8 cellular contexts compared by ENCODE assay signal in genomic region chr12:27523305-27523641, GRCh38. TPM values are rescaled to one million over a fixed set of nuclear protein-coding genes. Genes with fewer than 3 reads are reported as not detected.
DNase-seq lines count a peak whose midpoint lies in the region; ATAC-seq and TF ChIP-seq lines count a peak whose summit lies in the region.

No MANE protein-coding gene starts in this region.

- H3K4me1 ChIP-seq in subcutaneous abdominal adipose tissue (ENCODE audit: control insufficient read depth in 5 of 5, insufficient read depth in 5 of 5, low read length in 5 of 5): peaks cover 2 to 23% (median 18%) of the 10 kb centered on the region in 5 donors

- H3K9me3 Mint-ChIP-seq in activated CD4-positive, alpha-beta T cell treated with anti-CD3 and anti-CD28 coated beads, Interleukin-2, amount 10 ng/mL, durations not matched to agents 7 days and 5 days: no peaks in the 10 kb centered on the region

- POLR2A ChIA-PET in activated CD4-positive, alpha-beta T cell treated with anti-CD3 and anti-CD28 coated beads, Interleukin-2, amount 10 ng/mL, durations not matched to agents 7 days and 5 days (lab: Charles Lee): no interaction called here

- DNase-seq in activated CD4-positive, alpha-beta T cell treated with anti-CD3 and anti-CD28 coated beads, Interleukin-2, amount 10 ng/mL, durations not matched to agents 7 days and 5 days: no peak
- DNase-seq in activated CD4-positive, alpha-beta T cell treated with anti-CD3 and anti-CD28 coated beads for 1 hour: no peak
- DNase-seq in KBM-7: no peak
- no peak for DNase-seq in SKM-1 (lab: John Stamatoyannopoulos, UW; ENCODE audit: unreplicated experiment)

- H3K27me3 ChIP-seq in subcutaneous abdominal adipose tissue (ENCODE audit: control insufficient read depth in 5 of 5, insufficient read depth in 4 of 5, low read length in 5 of 5): peaks cover 0 to 4% (median 0%) of the 10 kb centered on the region in 5 donors

- ATAC-seq in HG02885 (IDR thresholded peaks at IDR 0.05; ENCODE audit: poor library complexity, unreplicated experiment): peak; percentile 8

- peak overlapping the region; percentile 82 for H3K4me3 ChIP-seq in WI38 (ENCODE audit: low read depth, low read length)
- peak overlapping the region; percentile 69 for H3K4me3 ChIP-seq in iPS-11a (ENCODE audit: low read depth, low read length)
- peak overlapping the region; percentile 89 to 96 (median 94) for H3K4me3 ChIP-seq in subcutaneous abdominal adipose tissue (ENCODE audit: low read depth in 1 of 5, low read length in 5 of 5)

- H3K36me3 Mint-ChIP-seq in activated CD4-positive, alpha-beta T cell treated with anti-CD3 and anti-CD28 coated beads, Interleukin-2, amount 10 ng/mL, durations not matched to agents 7 days and 5 days (ENCODE audit: low read depth): no peaks in the 10 kb centered on the region

- no peaks in the 10 kb centered on the region for H3K9me3 ChIP-seq in subcutaneous abdominal adipose tissue (ENCODE audit: control insufficient read depth in 5 of 5, low read length in 5 of 5)

- CTCF ChIA-PET in activated CD4-positive, alpha-beta T cell treated with anti-CD3 and anti-CD28 coated beads, Interleukin-2, amount 10 ng/mL, durations not matched to agents 7 days and 5 days (lab: Charles Lee): interaction anchor here (0.5 to 2.2 kb wide), 4 partner anchors 9 to 1356 kb away, joined by 3 to 6 read pairs (median 4); no protein-coding TSS in a partner anchor

- peaks cover 27% of the 10 kb centered on the region for H3K4me1 Mint-ChIP-seq in activated CD4-positive, alpha-beta T cell treated with anti-CD3 and anti-CD28 coated beads, Interleukin-2, amount 10 ng/mL, durations not matched to agents 7 days and 5 days

- H3K27ac ChIP-seq in subcutaneous abdominal adipose tissue (ENCODE audit: low read depth, low read length): peak overlapping the region; percentile 87

- no peaks in the 10 kb centered on the region for H3K36me3 ChIP-seq in subcutaneous abdominal adipose tissue (ENCODE audit: control insufficient read depth in 5 of 5, insufficient read depth in 5 of 5, low read length in 5 of 5)

- peak overlapping the region; percentile 7 to 89 (median 77) for H3K9ac ChIP-seq in subcutaneous abdominal adipose tissue (ENCODE audit: low read length in 5 of 5)

- peak overlapping the region; percentile 95 for H3K4me3 Mint-ChIP-seq in activated CD4-positive, alpha-beta T cell treated with anti-CD3 and anti-CD28 coated beads, Interleukin-2, amount 10 ng/mL, durations not matched to agents 7 days and 5 days

- no peak for TF ChIP-seq CTCF in WI38 (IDR thresholded peaks at IDR 0.05; ENCODE audit: low read depth, low read length)

- in situ Hi-C loops in KBM-7 (cut with MboI; ENCODE audit: low pct_unique_long_range_greater_than_20kb, low sequenced_read_pairs): no loop called here

- H3K27me3 Mint-ChIP-seq in activated CD4-positive, alpha-beta T cell treated with anti-CD3 and anti-CD28 coated beads, Interleukin-2, amount 10 ng/mL, durations not matched to agents 7 days and 5 days: peaks cover 36% of the 10 kb centered on the region

- H3K27ac Mint-ChIP-seq in activated CD4-positive, alpha-beta T cell treated with anti-CD3 and anti-CD28 coated beads, Interleukin-2, amount 10 ng/mL, durations not matched to agents 7 days and 5 days: peak overlapping the region; percentile 94

RNA-seq across cellular contexts. Expression of gene PPFIBP1, which starts 0.7 kb away (rescaled TPM):
- 1 to 10 TPM; 7.7 to 8.6 TPM for total RNA-seq in activated CD4-positive, alpha-beta T cell treated with anti-CD3 and anti-CD28 coated beads, Interleukin-2, amount 10 ng/mL, durations not matched to agents 7 days and 5 days
